ENCODE assay signal across 16 cellular contexts in the genomic region with DNA sequence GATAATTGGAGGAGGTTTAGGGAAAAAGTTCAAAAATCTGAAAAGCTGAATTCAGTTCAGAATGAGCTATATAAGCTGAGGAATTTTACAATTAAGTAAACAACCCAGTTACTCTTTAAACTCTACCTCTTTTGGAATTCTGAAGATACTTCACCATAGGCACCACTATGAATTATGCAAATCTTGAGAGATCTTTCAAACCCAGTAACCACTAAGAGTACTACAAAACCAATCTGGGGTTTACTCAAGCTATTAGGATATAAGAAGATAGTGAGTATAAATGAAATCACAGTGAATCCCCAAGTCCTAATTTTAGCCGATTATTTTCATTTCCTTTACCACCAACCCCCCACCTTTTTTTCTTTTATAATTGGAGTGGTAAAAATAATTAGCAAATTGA. TPM values are rescaled to one million over a fixed set of nuclear protein-coding genes. Genes with fewer than 3 reads are reported as not detected.
A peak's percentile ranks its signal among the peaks of the same experiment; 100 is the strongest.
DNase-seq lines count a peak whose midpoint lies in the region; ATAC-seq and TF ChIP-seq lines count a peak whose summit lies in the region.
"Had no signal": no experiment of that assay in that cellular context is flagged by ENCODE, and none has a peak within 500 bp of the region (broad histone marks: within the 10 kb centered on the region; RNA-seq: fewer than 3 reads in every experiment).

No MANE protein-coding gene starts in this region.

- intact Hi-C loops in activated T-helper 1 cell treated with anti-CD3 and anti-CD28 coated beads, Interleukin-12 subunit alpha, Interleukin-12 subunit beta, Interleukin-2, Interleukin-4 antibody, amounts not matched to agents 30 ng/mL and 10 ng/mL and 1 ng/mL, durations not matched to agents 14 hours and 24 hours and 36 hours (cut with micrococcal nuclease): no loop called here

- no peaks in the 10 kb centered on the region for H4K20me1 ChIP-seq in MM.1S (ENCODE audit: insufficient read depth, low read length)

- H3K4me2 ChIP-seq in MM.1S (ENCODE audit: low read depth, low read length): peak overlapping the region; percentile 61

- no peaks in the 10 kb centered on the region for H3K36me3 ChIP-seq in MM.1S (replicated peaks; ENCODE audit: insufficient read depth, low read length)

- peaks cover 18% of the 10 kb centered on the region for H3K9me3 Mint-ChIP-seq in activated T-cell treated with anti-CD3 and anti-CD28 coated beads, Interleukin-2, amount 50 U/mL, for 4 hours
- peaks cover 10% of the 10 kb centered on the region for H3K9me3 Mint-ChIP-seq in activated T-helper 1 cell treated with anti-CD3 and anti-CD28 coated beads, Interleukin-12 subunit alpha, Interleukin-12 subunit beta, Interleukin-2, Interleukin-4 antibody, amounts not matched to agents 30 ng/mL and 10 ng/mL and 1 ng/mL, durations not matched to agents 14 hours and 24 hours and 36 hours
- peaks cover 14% of the 10 kb centered on the region for H3K9me3 Mint-ChIP-seq in stimulated activated naive CD8-positive, alpha-beta T cell treated with anti-CD3 and anti-CD28 coated beads, Interleukin-15, Interleukin-2, amounts not matched to agents 100 ng/mL and 50 ng/mL, for 24 hours

- ATAC-seq in activated T-cell treated with anti-CD3 and anti-CD28 coated beads, Interleukin-2, amount 50 U/mL, for 4 hours: peak; percentile 65 to 66
- ATAC-seq in GM21723 (IDR thresholded peaks at IDR 0.05; ENCODE audit: unreplicated experiment): no peak
- ATAC-seq: HepG2 had no signal

- peaks cover 72% of the 10 kb centered on the region for H3K4me1 Mint-ChIP-seq in activated T-cell treated with anti-CD3 and anti-CD28 coated beads, Interleukin-2, amount 50 U/mL, for 4 hours (ENCODE audit: low read depth)
- H3K4me1 Mint-ChIP-seq in activated T-helper 1 cell treated with anti-CD3 and anti-CD28 coated beads, Interleukin-12 subunit alpha, Interleukin-12 subunit beta, Interleukin-2, Interleukin-4 antibody, amounts not matched to agents 30 ng/mL and 10 ng/mL and 1 ng/mL, durations not matched to agents 14 hours and 24 hours and 36 hours (ENCODE audit: low read depth): peaks cover 87% of the 10 kb centered on the region
- peaks cover 91% of the 10 kb centered on the region for H3K4me1 Mint-ChIP-seq in stimulated activated naive CD8-positive, alpha-beta T cell treated with anti-CD3 and anti-CD28 coated beads, Interleukin-15, Interleukin-2, amounts not matched to agents 100 ng/mL and 50 ng/mL, for 24 hours (ENCODE audit: low read depth)

- H2AFZ ChIP-seq in MM.1S (ENCODE audit: low read length): no peak overlapping the region

- no peaks in the 10 kb centered on the region for H3K79me2 ChIP-seq in MM.1S (ENCODE audit: low read length)

- peak overlapping the region; percentile 84 for H3K27ac ChIP-seq in MM.1S (ENCODE audit: low read length)

- TF ChIP-seq CTCF in MM.1S (IDR thresholded peaks at IDR 0.05; ENCODE audit: low read length): no peak

- H3K4me3 Mint-ChIP-seq in activated T-cell treated with anti-CD3 and anti-CD28 coated beads, Interleukin-2, amount 50 U/mL, for 4 hours: peak overlapping the region; percentile 29
- no peak overlapping the region for H3K4me3 Mint-ChIP-seq in activated T-helper 1 cell treated with anti-CD3 and anti-CD28 coated beads, Interleukin-12 subunit alpha, Interleukin-12 subunit beta, Interleukin-2, Interleukin-4 antibody, amounts not matched to agents 30 ng/mL and 10 ng/mL and 1 ng/mL, durations not matched to agents 14 hours and 24 hours and 36 hours
- peak overlapping the region; percentile 52 for H3K4me3 Mint-ChIP-seq in stimulated activated naive CD8-positive, alpha-beta T cell treated with anti-CD3 and anti-CD28 coated beads, Interleukin-15, Interleukin-2, amounts not matched to agents 100 ng/mL and 50 ng/mL, for 24 hours

- H3F3A ChIP-seq in MM.1S (ENCODE audit: insufficient read depth, low read length): peaks cover 37% of the 10 kb centered on the region

- H3K4me1 ChIP-seq in MM.1S (ENCODE audit: low read length): peaks cover 57% of the 10 kb centered on the region

- no peaks in the 10 kb centered on the region for H3K27me3 ChIP-seq in MM.1S (replicated peaks; ENCODE audit: insufficient read depth, low read length)

- DNase-seq in activated T-cell treated with anti-CD3 and anti-CD28 coated beads, Interleukin-2, amount 50 U/mL, for 4 hours: no peak
- DNase-seq in activated T-cell treated with anti-CD3 and anti-CD28 coated beads for 4 hours (no peak), MM.1S (peak; percentile 63), NCI-H2196 treated with DMSO at 0.1 percent for 48 hours (lab: John Stamatoyannopoulos, UW; ENCODE audit: unreplicated experiment) (no peak)
- DNase-seq in activated T-helper 1 cell treated with anti-CD3 and anti-CD28 coated beads, Interleukin-12 subunit alpha, Interleukin-12 subunit beta, Interleukin-2, Interleukin-4 antibody, amounts not matched to agents 30 ng/mL and 10 ng/mL and 1 ng/mL, durations not matched to agents 14 hours and 24 hours and 36 hours (ENCODE audit: low spot score): no peak
- DNase-seq: C1 segment of cervical spinal cord, DMS153, NCI-H1092, NCI-H524, SHP77 had no signal

- H3K27me3 Mint-ChIP-seq in activated T-cell treated with anti-CD3 and anti-CD28 coated beads, Interleukin-2, amount 50 U/mL, for 4 hours (ENCODE audit: low read depth): no peaks in the 10 kb centered on the region
- no peaks in the 10 kb centered on the region for H3K27me3 Mint-ChIP-seq in activated T-helper 1 cell treated with anti-CD3 and anti-CD28 coated beads, Interleukin-12 subunit alpha, Interleukin-12 subunit beta, Interleukin-2, Interleukin-4 antibody, amounts not matched to agents 30 ng/mL and 10 ng/mL and 1 ng/mL, durations not matched to agents 14 hours and 24 hours and 36 hours (ENCODE audit: insufficient read depth)
- H3K27me3 Mint-ChIP-seq in stimulated activated naive CD8-positive, alpha-beta T cell treated with anti-CD3 and anti-CD28 coated beads, Interleukin-15, Interleukin-2, amounts not matched to agents 100 ng/mL and 50 ng/mL, for 24 hours: no peaks in the 10 kb centered on the region

- H3K36me3 Mint-ChIP-seq in activated T-cell treated with anti-CD3 and anti-CD28 coated beads, Interleukin-2, amount 50 U/mL, for 4 hours (ENCODE audit: insufficient read depth): peaks cover 8% of the 10 kb centered on the region
- H3K36me3 Mint-ChIP-seq in activated T-helper 1 cell treated with anti-CD3 and anti-CD28 coated beads, Interleukin-12 subunit alpha, Interleukin-12 subunit beta, Interleukin-2, Interleukin-4 antibody, amounts not matched to agents 30 ng/mL and 10 ng/mL and 1 ng/mL, durations not matched to agents 14 hours and 24 hours and 36 hours (ENCODE audit: low read depth): peaks cover 12% of the 10 kb centered on the region
- peaks cover 16% of the 10 kb centered on the region for H3K36me3 Mint-ChIP-seq in stimulated activated naive CD8-positive, alpha-beta T cell treated with anti-CD3 and anti-CD28 coated beads, Interleukin-15, Interleukin-2, amounts not matched to agents 100 ng/mL and 50 ng/mL, for 24 hours (ENCODE audit: low read depth)

- H3K4me3 ChIP-seq in MM.1S (ENCODE audit: low read length): peak overlapping the region; percentile 38

- H3K27ac Mint-ChIP-seq in activated T-helper 1 cell treated with anti-CD3 and anti-CD28 coated beads, Interleukin-12 subunit alpha, Interleukin-12 subunit beta, Interleukin-2, Interleukin-4 antibody, amounts not matched to agents 30 ng/mL and 10 ng/mL and 1 ng/mL, durations not matched to agents 14 hours and 24 hours and 36 hours: peak overlapping the region; percentile 68
- peak overlapping the region; percentile 78 for H3K27ac Mint-ChIP-seq in stimulated activated naive CD8-positive, alpha-beta T cell treated with anti-CD3 and anti-CD28 coated beads, Interleukin-15, Interleukin-2, amounts not matched to agents 100 ng/mL and 50 ng/mL, for 24 hours

- H3K9me3 ChIP-seq in MM.1S (replicated peaks; ENCODE audit: insufficient read depth, low read length): no peaks in the 10 kb centered on the region

- H3K9me2 ChIP-seq in MM.1S (replicated peaks; ENCODE audit: insufficient read depth, low read length): no peaks in the 10 kb centered on the region

- H3K9ac ChIP-seq in MM.1S (ENCODE audit: low read length): peak overlapping the region; percentile 54; the same call in 1 of the 2 replicates

RNA-seq across cellular contexts. Expression of a gene that starts 6.0 kb away (rescaled TPM):
- total RNA-seq in activated T-cell treated with anti-CD3 and anti-CD28 coated beads, Interleukin-2, amount 50 U/mL, for 4 hours: 100 to 1,000 TPM; 221 to 307 (median 278) TPM
- total RNA-seq in activated T-helper 1 cell treated with anti-CD3 and anti-CD28 coated beads, Interleukin-12 subunit alpha, Interleukin-12 subunit beta, Interleukin-2, Interleukin-4 antibody, amounts not matched to agents 30 ng/mL and 10 ng/mL and 1 ng/mL, durations not matched to agents 14 hours and 24 hours and 36 hours: 118 and 124 TPM in 2 replicates
- total RNA-seq: A673, H1, HepG2, MCF 10A had no signal
